ENCODE assay signal across 28 cellular contexts in the genomic region with DNA sequence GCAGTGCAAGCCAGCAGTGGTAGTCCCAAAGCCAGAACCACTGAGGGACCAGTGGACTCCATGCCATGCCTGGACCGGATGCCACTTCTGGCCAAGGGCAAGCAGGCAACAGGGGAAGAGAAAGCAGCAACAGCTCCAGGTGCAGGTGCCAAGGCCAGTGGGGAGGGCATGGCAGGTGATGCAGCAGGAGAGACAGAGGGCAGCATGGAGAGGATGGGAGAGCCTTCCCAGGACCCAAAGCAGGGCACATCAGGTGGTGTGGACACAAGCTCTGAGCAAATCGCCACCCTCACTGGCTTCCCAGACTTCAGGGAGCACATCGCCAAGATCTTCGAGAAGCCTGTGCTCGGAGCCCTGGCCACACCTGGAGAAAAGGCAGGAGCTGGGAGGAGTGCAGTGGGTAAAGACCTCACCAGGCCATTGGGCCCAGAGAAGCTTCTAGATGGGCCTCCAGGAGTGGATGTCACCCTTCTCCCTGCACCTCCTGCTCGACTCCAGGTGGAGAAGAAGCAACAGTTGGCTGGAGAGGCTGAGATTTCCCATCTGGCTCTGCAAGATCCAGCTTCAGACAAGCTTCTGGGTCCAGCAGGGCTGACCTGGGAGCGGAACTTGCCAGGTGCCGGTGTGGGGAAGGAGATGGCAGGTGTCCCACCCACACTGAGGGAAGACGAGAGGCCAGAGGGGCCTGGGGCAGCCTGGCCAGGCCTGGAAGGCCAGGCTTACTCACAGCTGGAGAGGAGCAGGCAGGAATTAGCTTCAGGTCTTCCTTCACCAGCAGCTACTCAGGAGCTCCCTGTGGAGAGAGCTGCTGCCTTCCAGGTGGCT.
"Had no signal": no experiment of that assay in that cellular context is flagged by ENCODE, and none has a peak within 500 bp of the region (broad histone marks: within the 10 kb centered on the region; RNA-seq: fewer than 3 reads in every experiment).

No MANE protein-coding gene starts in this region.

- FAIRE-seq: kidney had no signal

- H3K27ac ChIP-seq: gastroesophageal sphincter, right lobe of liver, uterus had no signal

- H3K27me3 ChIP-seq: gastroesophageal sphincter, right lobe of liver, uterus had no signal

- H3K36me3 Mint-ChIP-seq: activated naive CD4-positive, alpha-beta T cell treated with anti-CD3 and anti-CD28 coated beads, Interleukin-2, amount 50 U/mL, for 24 hours; memory B cell; naive thymus-derived CD4-positive, alpha-beta T cell; type B pancreatic cell; WTC11 had no signal

- H3K36me3 ChIP-seq: uterus had no signal

- H3K4me1 ChIP-seq: right lobe of liver, uterus had no signal

- H3K9me3 ChIP-seq: gastroesophageal sphincter, right lobe of liver, uterus had no signal

- H3K27ac Mint-ChIP-seq: activated CD8-positive, alpha-beta T cell treated with anti-CD3 and anti-CD28 coated beads for 36 hours; activated naive CD4-positive, alpha-beta T cell treated with anti-CD3 and anti-CD28 coated beads, Interleukin-2, amount 50 U/mL, for 24 hours; activated naive CD8-positive, alpha-beta T cell treated with anti-CD3 and anti-CD28 coated beads, Interleukin-2, amount 50 U/mL, for 24 hours; activated T-helper 17 cell treated with anti-CD3 and anti-CD28 coated beads, Interleukin-2, amount 50 U/mL, for 72 hours; dendritic cell treated with granulocyte-macrophage colony-stimulating factor and Interleukin-4, amounts not matched to agents 40 ng/mL and 50 ng/mL, for 4 days; memory B cell; naive thymus-derived CD4-positive, alpha-beta T cell; stimulated activated naive CD8-positive, alpha-beta T cell treated with anti-CD3 and anti-CD28 coated beads, Interleukin-15, Interleukin-2, amounts not matched to agents 100 ng/mL and 50 ng/mL, for 24 hours; type B pancreatic cell; WTC11 had no signal

- H3K4me3 Mint-ChIP-seq: activated CD8-positive, alpha-beta T cell treated with anti-CD3 and anti-CD28 coated beads for 36 hours; activated naive CD4-positive, alpha-beta T cell treated with anti-CD3 and anti-CD28 coated beads, Interleukin-2, amount 50 U/mL, for 24 hours; activated naive CD8-positive, alpha-beta T cell treated with anti-CD3 and anti-CD28 coated beads, Interleukin-2, amount 50 U/mL, for 24 hours; activated T-cell treated with anti-CD3 and anti-CD28 coated beads, Interleukin-2, amount 50 U/mL, for 4 hours; activated T-helper 17 cell treated with anti-CD3 and anti-CD28 coated beads, Interleukin-2, amount 50 U/mL, for 72 hours; central memory CD8-positive, alpha-beta T cell; dendritic cell treated with granulocyte-macrophage colony-stimulating factor and Interleukin-4, amounts not matched to agents 40 ng/mL and 50 ng/mL, for 4 days; memory B cell; naive thymus-derived CD4-positive, alpha-beta T cell; neural crest cell; stimulated activated naive CD8-positive, alpha-beta T cell treated with anti-CD3 and anti-CD28 coated beads, Interleukin-15, Interleukin-2, amounts not matched to agents 100 ng/mL and 50 ng/mL, for 24 hours; type B pancreatic cell; WTC11 had no signal

- H3K4me1 Mint-ChIP-seq: activated naive CD4-positive, alpha-beta T cell treated with anti-CD3 and anti-CD28 coated beads, Interleukin-2, amount 50 U/mL, for 24 hours; activated naive CD8-positive, alpha-beta T cell treated with anti-CD3 and anti-CD28 coated beads, Interleukin-2, amount 50 U/mL, for 24 hours; activated T-helper 17 cell treated with anti-CD3 and anti-CD28 coated beads, Interleukin-2, amount 50 U/mL, for 72 hours; central memory CD8-positive, alpha-beta T cell; memory B cell; naive thymus-derived CD4-positive, alpha-beta T cell; neural crest cell; WTC11 had no signal

- ATAC-seq: activated CD8-positive, alpha-beta T cell treated with anti-CD3 and anti-CD28 coated beads for 36 hours; activated naive CD8-positive, alpha-beta T cell treated with anti-CD3 and anti-CD28 coated beads, Interleukin-2, amount 50 U/mL, for 24 hours; activated T-cell treated with anti-CD3 and anti-CD28 coated beads, Interleukin-2, amount 50 U/mL, for 4 hours; activated T-helper 17 cell treated with anti-CD3 and anti-CD28 coated beads, Interleukin-2, amount 50 U/mL, for 72 hours; gastroesophageal sphincter; left colon; naive thymus-derived CD4-positive, alpha-beta T cell; right lobe of liver; WTC11 had no signal

- H3K9me3 Mint-ChIP-seq: activated CD8-positive, alpha-beta T cell treated with anti-CD3 and anti-CD28 coated beads for 36 hours; activated naive CD4-positive, alpha-beta T cell treated with anti-CD3 and anti-CD28 coated beads, Interleukin-2, amount 50 U/mL, for 24 hours; activated naive CD8-positive, alpha-beta T cell treated with anti-CD3 and anti-CD28 coated beads, Interleukin-2, amount 50 U/mL, for 24 hours; activated T-cell treated with anti-CD3 and anti-CD28 coated beads, Interleukin-2, amount 50 U/mL, for 4 hours; activated T-helper 17 cell treated with anti-CD3 and anti-CD28 coated beads, Interleukin-2, amount 50 U/mL, for 72 hours; central memory CD8-positive, alpha-beta T cell; dendritic cell treated with granulocyte-macrophage colony-stimulating factor and Interleukin-4, amounts not matched to agents 40 ng/mL and 50 ng/mL, for 4 days; memory B cell; neural crest cell; stimulated activated naive CD8-positive, alpha-beta T cell treated with anti-CD3 and anti-CD28 coated beads, Interleukin-15, Interleukin-2, amounts not matched to agents 100 ng/mL and 50 ng/mL, for 24 hours; type B pancreatic cell; WTC11 had no signal

- H3K27me3 Mint-ChIP-seq: activated CD8-positive, alpha-beta T cell treated with anti-CD3 and anti-CD28 coated beads for 36 hours; activated naive CD8-positive, alpha-beta T cell treated with anti-CD3 and anti-CD28 coated beads, Interleukin-2, amount 50 U/mL, for 24 hours; activated T-helper 17 cell treated with anti-CD3 and anti-CD28 coated beads, Interleukin-2, amount 50 U/mL, for 72 hours; central memory CD8-positive, alpha-beta T cell; stimulated activated naive CD8-positive, alpha-beta T cell treated with anti-CD3 and anti-CD28 coated beads, Interleukin-15, Interleukin-2, amounts not matched to agents 100 ng/mL and 50 ng/mL, for 24 hours; type B pancreatic cell had no signal

- H3K4me3 ChIP-seq: gastroesophageal sphincter, right lobe of liver, uterus had no signal

- DNase-seq: activated CD4-positive, alpha-beta T cell treated with anti-CD3 and anti-CD28 coated beads for 1 hour; activated CD4-positive, alpha-beta T cell treated with anti-CD3 and anti-CD28 coated beads, Interleukin-2, amount 50 U/mL, for 1 hour; activated CD8-positive, alpha-beta T cell treated with anti-CD3 and anti-CD28 coated beads for 36 hours; activated gamma-delta T cell treated with Interleukin-2 at 50 U/mL for 16 hours; activated naive CD8-positive, alpha-beta T cell treated with anti-CD3 and anti-CD28 coated beads, Interleukin-2, amount 50 U/mL, for 24 hours; activated T-cell treated with anti-CD3 and anti-CD28 coated beads, Interleukin-2, amount 50 U/mL, for 4 hours; amygdala; hippocampal formation; kidney; left colon; midbrain; naive thymus-derived CD4-positive, alpha-beta T cell; occipital lobe; right lobe of liver; stimulated activated CD4-positive, alpha-beta T cell treated with anti-CD3 and anti-CD28 coated beads, Interleukin-12 subunit alpha, Interleukin-12 subunit beta, amount 100 ng/mL, for 4 hours; stimulated activated CD4-positive, alpha-beta T cell treated with anti-CD3 and anti-CD28 coated beads, Interleukin-4, amount 100 ng/mL, for 1 hour; T-helper 2 cell; uterus had no signal
